1 cellular context compared by ENCODE assay signal in the genomic region with DNA sequence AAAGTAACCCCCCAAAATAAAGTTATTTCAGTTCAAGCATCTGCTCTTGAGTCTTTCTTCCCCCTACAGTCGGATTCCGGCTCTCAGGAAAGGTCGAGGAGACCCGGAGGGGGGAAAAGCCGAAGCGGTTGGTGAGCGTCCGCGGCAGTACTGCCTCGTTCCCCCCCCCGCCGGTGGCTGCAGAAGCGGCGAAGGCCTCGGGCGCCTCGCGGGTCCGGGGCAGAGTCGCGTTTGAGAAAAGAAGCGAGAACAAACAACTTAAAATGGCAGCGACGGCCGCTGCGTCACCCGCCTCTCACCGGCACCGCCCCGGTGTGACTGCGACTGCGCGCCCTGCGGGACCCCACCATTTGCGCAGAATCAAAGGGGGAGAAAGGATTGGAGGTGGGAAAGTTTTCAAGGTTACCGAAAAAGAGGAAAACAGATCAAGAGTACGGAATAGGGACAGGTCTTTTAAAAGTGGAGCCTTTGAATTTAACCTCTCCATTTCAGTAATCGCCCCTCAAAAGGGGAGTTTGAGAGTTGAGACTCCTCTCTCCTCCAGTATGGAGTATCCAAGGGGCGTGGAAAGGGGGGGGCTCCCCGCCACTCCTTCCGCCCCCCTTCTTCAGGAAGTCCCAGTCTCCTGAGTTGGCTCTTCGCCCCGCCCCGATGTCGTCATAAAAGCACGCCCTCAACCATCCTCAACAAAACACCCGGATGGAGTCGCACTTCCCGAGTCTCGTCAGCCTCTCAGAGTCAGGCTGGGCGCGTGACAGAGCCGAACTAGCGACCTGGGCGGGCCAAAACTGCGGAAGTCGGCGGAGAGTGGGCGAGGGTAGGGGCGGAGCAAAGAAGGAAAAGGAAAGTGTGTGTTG.
TF ChIP-seq lines count a peak whose summit lies in the region.

No MANE protein-coding gene starts in this region.

TF ChIP-seq in HepG2, 621 proteins besides CTCF, POLR2A, EP300 and RAD21 (continued from another document and continues in another):
- TF ChIP-seq, protein P1, sequence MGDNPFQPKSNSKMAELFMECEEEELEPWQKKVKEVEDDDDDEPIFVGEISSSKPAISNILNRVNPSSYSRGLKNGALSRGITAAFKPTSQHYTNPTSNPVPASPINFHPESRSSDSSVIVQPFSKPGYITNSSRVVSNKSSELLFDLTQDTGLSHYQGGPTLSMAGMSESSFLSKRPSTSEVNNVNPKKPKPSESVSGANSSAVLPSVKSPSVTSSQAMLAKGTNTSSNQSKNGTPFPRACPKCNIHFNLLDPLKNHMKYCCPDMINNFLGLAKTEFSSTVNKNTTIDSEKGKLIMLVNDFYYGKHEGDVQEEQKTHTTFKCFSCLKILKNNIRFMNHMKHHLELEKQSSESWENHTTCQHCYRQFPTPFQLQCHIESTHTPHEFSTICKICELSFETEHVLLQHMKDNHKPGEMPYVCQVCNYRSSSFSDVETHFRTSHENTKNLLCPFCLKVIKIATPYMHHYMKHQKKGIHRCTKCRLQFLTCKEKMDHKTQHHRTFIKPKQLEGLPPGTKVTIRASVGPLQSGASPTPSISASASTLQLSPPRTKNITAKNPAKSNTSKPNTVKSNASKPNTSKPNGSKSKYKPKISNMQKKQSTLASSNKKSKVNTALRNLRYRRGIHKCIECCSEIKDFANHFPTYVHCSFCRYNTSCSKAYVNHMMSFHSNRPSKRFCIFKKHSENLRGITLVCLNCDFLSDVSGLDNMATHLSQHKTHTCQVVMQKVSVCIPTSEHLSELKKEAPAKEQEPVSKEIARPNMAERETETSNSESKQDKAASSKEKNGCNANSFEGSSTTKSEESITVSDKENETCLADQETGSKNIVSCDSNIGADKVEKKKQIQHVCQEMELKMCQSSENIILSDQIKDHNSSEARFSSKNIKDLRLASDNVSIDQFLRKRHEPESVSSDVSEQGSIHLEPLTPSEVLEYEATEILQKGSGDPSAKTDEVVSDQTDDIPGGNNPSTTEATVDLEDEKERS (CRISPR knock-in tag; IDR thresholded peaks at IDR 0.05): peak; percentile 18; the same call in 1 of the 2 replicates
- TF ChIP-seq ESRRA (CRISPR knock-in tag; IDR thresholded peaks at IDR 0.05; ENCODE audit: low read depth) (no peak), JUN (CRISPR knock-in tag; IDR thresholded peaks at IDR 0.05) (no peak), SP140L (CRISPR knock-in tag; IDR thresholded peaks at IDR 0.05; ENCODE audit: borderline replicate concordance) (peak; percentile 78; the same call in 1 of the 2 replicates), RFXANK (CRISPR knock-in tag; IDR thresholded peaks at IDR 0.05) (peak; percentile 93), PHB2 (IDR thresholded peaks at IDR 0.05; ENCODE audit: partially characterized antibody) (no peak), YEATS2 (CRISPR knock-in tag; IDR thresholded peaks at IDR 0.05; ENCODE audit: borderline replicate concordance) (peak; percentile 92), SMAD9 (CRISPR knock-in tag; IDR thresholded peaks at IDR 0.05) (no peak), JUNB (CRISPR knock-in tag; IDR thresholded peaks at IDR 0.05; ENCODE audit: borderline replicate concordance) (no peak), ZNF326 (CRISPR knock-in tag; IDR thresholded peaks at IDR 0.05; ENCODE audit: borderline replicate concordance) (no peak), PHF21A (CRISPR knock-in tag; IDR thresholded peaks at IDR 0.05) (no peak), SOX6 (IDR thresholded peaks at IDR 0.05) (no peak), SOX6 (CRISPR knock-in tag; IDR thresholded peaks at IDR 0.05) (peak; percentile 31), ZNF20 (CRISPR knock-in tag; IDR thresholded peaks at IDR 0.05) (no peak), HOXD1 (CRISPR knock-in tag; IDR thresholded peaks at IDR 0.05) (peak; percentile 46; the same call in 1 of the 2 replicates), ZFP82 (CRISPR knock-in tag; IDR thresholded peaks at IDR 0.05; ENCODE audit: borderline replicate concordance) (peak; percentile 56), SRSF9 (IDR thresholded peaks at IDR 0.05; ENCODE audit: borderline replicate concordance, insufficient read depth, low read depth, low read length, poor library complexity, severe bottlenecking) (no peak), ZNF12 (CRISPR knock-in tag; IDR thresholded peaks at IDR 0.05) (no peak), ZNF101 (CRISPR knock-in tag; IDR thresholded peaks at IDR 0.05; ENCODE audit: borderline replicate concordance, low read depth) (no peak), ZNF749 (CRISPR knock-in tag; IDR thresholded peaks at IDR 0.05; ENCODE audit: borderline replicate concordance) (no peak), SAP130 (CRISPR knock-in tag; IDR thresholded peaks at IDR 0.05; ENCODE audit: low read depth) (peak; percentile 86), ARNTL (CRISPR knock-in tag; IDR thresholded peaks at IDR 0.05) (no peak), ZNF580 (CRISPR knock-in tag; IDR thresholded peaks at IDR 0.05; ENCODE audit: borderline replicate concordance, low read depth) (peak; percentile 64; the same call in 1 of the 2 replicates), NFRKB (IDR thresholded peaks at IDR 0.05) (0 out of 2 replicates have a peak, but pooled peaks have one; percentile 4), ZNF234 (CRISPR knock-in tag; conservative IDR thresholded peaks at IDR 0.05) (0 out of 2 replicates have a peak, but pooled peaks have one; percentile 23), TOE1 (CRISPR knock-in tag; IDR thresholded peaks at IDR 0.05) (peak; percentile 53; the same call in 1 of the 2 replicates), ZNF512B (CRISPR knock-in tag; IDR thresholded peaks at IDR 0.05; ENCODE audit: borderline replicate concordance) (no peak), ZKSCAN1 (IDR thresholded peaks at IDR 0.05; ENCODE audit: low read length) (no peak), NKX3-1 (CRISPR knock-in tag; IDR thresholded peaks at IDR 0.05) (peak; percentile 87; the same call in 1 of the 2 replicates), ZBTB7A (CRISPR knock-in tag; IDR thresholded peaks at IDR 0.05) (no peak), MED1 (CRISPR knock-in tag; IDR thresholded peaks at IDR 0.05) (peak; percentile 61), IKZF5 (CRISPR knock-in tag; IDR thresholded peaks at IDR 0.05) (peak; percentile 83), ZNF136 (CRISPR knock-in tag; IDR thresholded peaks at IDR 0.05; ENCODE audit: low read depth) (peak; percentile 78), SRY (CRISPR knock-in tag; IDR thresholded peaks at IDR 0.05) (peak; percentile 54; the same call in 1 of the 2 replicates), RBM22 (optimal IDR thresholded peaks at IDR 0.05; ENCODE audit: low read length) (peak; percentile 44), ZNF225 (CRISPR knock-in tag; IDR thresholded peaks at IDR 0.05) (no peak; the same call in none of the 2 replicates), CREBL2 (CRISPR knock-in tag; IDR thresholded peaks at IDR 0.05; ENCODE audit: borderline replicate concordance) (peak; percentile 77; the same call in 1 of the 2 replicates)
- TF ChIP-seq, protein P2, sequence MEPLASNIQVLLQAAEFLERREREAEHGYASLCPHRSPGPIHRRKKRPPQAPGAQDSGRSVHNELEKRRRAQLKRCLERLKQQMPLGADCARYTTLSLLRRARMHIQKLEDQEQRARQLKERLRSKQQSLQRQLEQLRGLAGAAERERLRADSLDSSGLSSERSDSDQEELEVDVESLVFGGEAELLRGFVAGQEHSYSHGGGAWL (CRISPR knock-in tag; IDR thresholded peaks at IDR 0.05): peak; percentile 81
- TF ChIP-seq, protein P3, sequence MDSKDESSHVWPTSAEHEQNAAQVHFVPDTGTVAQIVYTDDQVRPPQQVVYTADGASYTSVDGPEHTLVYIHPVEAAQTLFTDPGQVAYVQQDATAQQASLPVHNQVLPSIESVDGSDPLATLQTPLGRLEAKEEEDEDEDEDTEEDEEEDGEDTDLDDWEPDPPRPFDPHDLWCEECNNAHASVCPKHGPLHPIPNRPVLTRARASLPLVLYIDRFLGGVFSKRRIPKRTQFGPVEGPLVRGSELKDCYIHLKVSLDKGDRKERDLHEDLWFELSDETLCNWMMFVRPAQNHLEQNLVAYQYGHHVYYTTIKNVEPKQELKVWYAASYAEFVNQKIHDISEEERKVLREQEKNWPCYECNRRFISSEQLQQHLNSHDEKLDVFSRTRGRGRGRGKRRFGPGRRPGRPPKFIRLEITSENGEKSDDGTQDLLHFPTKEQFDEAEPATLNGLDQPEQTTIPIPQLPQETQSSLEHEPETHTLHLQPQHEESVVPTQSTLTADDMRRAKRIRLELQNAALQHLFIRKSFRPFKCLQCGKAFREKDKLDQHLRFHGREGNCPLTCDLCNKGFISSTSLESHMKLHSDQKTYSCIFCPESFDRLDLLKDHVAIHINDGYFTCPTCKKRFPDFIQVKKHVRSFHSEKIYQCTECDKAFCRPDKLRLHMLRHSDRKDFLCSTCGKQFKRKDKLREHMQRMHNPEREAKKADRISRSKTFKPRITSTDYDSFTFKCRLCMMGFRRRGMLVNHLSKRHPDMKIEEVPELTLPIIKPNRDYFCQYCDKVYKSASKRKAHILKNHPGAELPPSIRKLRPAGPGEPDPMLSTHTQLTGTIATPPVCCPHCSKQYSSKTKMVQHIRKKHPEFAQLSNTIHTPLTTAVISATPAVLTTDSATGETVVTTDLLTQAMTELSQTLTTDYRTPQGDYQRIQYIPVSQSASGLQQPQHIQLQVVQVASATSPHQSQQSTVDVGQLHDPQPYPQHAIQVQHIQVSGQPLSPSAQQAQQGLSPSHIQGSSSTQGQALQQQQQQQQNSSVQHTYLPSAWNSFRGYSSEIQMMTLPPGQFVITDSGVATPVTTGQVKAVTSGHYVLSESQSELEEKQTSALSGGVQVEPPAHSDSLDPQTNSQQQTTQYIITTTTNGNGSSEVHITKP (CRISPR knock-in tag; IDR thresholded peaks at IDR 0.05; ENCODE audit: low read depth): peak; percentile 100
- TF ChIP-seq, protein P4, sequence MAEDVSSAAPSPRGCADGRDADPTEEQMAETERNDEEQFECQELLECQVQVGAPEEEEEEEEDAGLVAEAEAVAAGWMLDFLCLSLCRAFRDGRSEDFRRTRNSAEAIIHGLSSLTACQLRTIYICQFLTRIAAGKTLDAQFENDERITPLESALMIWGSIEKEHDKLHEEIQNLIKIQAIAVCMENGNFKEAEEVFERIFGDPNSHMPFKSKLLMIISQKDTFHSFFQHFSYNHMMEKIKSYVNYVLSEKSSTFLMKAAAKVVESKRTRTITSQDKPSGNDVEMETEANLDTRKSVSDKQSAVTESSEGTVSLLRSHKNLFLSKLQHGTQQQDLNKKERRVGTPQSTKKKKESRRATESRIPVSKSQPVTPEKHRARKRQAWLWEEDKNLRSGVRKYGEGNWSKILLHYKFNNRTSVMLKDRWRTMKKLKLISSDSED (CRISPR knock-in tag; IDR thresholded peaks at IDR 0.05): no peak
- TF ChIP-seq, protein P5, sequence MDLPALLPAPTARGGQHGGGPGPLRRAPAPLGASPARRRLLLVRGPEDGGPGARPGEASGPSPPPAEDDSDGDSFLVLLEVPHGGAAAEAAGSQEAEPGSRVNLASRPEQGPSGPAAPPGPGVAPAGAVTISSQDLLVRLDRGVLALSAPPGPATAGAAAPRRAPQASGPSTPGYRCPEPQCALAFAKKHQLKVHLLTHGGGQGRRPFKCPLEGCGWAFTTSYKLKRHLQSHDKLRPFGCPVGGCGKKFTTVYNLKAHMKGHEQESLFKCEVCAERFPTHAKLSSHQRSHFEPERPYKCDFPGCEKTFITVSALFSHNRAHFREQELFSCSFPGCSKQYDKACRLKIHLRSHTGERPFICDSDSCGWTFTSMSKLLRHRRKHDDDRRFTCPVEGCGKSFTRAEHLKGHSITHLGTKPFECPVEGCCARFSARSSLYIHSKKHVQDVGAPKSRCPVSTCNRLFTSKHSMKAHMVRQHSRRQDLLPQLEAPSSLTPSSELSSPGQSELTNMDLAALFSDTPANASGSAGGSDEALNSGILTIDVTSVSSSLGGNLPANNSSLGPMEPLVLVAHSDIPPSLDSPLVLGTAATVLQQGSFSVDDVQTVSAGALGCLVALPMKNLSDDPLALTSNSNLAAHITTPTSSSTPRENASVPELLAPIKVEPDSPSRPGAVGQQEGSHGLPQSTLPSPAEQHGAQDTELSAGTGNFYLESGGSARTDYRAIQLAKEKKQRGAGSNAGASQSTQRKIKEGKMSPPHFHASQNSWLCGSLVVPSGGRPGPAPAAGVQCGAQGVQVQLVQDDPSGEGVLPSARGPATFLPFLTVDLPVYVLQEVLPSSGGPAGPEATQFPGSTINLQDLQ (CRISPR knock-in tag; IDR thresholded peaks at IDR 0.05): no peak
